ENCODE assay signal across 8 cellular contexts in genomic region chr17:50094753-50095616, GRCh38. TPM values are rescaled to one million over a fixed set of nuclear protein-coding genes. Genes with fewer than 3 reads are reported as not detected.
DNase-seq lines count a peak whose midpoint lies in the region; ATAC-seq and TF ChIP-seq lines count a peak whose summit lies in the region.

TSS of gene PDK2 (plus strand) at chr17:50095351. CDS start at chr17:50095436, 85 bp downstream.

- TF ChIP-seq CTCF in psoas muscle (IDR thresholded peaks at IDR 0.05) = no peak

- peak within 1 kb of the TSS; percentile 88 for H3K27ac Mint-ChIP-seq in T-helper 2 cell treated with Interferon-gamma antibody and Interleukin-4, amounts not matched to agents 5 μg/mL and 100 μg/mL, for 36 hours

- no peaks in the 10 kb centered on the region for H3K9me3 Mint-ChIP-seq in T-helper 2 cell treated with Interferon-gamma antibody and Interleukin-4, amounts not matched to agents 5 μg/mL and 100 μg/mL, for 36 hours

- H3K9me3 ChIP-seq in psoas muscle = no peaks in the 10 kb centered on the region

- H3K4me3 Mint-ChIP-seq in T-helper 2 cell treated with Interferon-gamma antibody and Interleukin-4, amounts not matched to agents 5 μg/mL and 100 μg/mL, for 36 hours = peak within 1 kb of the TSS; percentile 95

- 1% methylated on average over 63 to 68 of the region's 68 CpGs for WGBS in psoas muscle, 3 donors
- WGBS in urinary bladder = under 1% methylated on average over 68 of the region's 68 CpGs

- H3K27ac ChIP-seq in psoas muscle (peak within 1 kb of the TSS; percentile 88), urinary bladder (ENCODE audit: low read depth) (peak within 1 kb of the TSS; percentile 66)

- no peaks in the 10 kb centered on the region for H3K27me3 ChIP-seq in psoas muscle (ENCODE audit: insufficient read depth in 3 of 3, low read length in 2 of 3)

- intact Hi-C loops in left ventricle myocardium superior (cut with micrococcal nuclease) (no loop called here), psoas muscle (cut with DNase I) (loop anchor here (2.0 to 5.0 kb wide), 4 partner anchors 38 to 202 kb away; partner anchors contain the start of genes ITGA3 (in 1 of the 2) and SGCA (in 1 of the 2))

- H3K36me3 ChIP-seq in psoas muscle (ENCODE audit: insufficient read depth in 1 of 2, low read depth in 1 of 2) = peaks cover 0 to 25% of the 10 kb centered on the region in 2 donors
- no peaks in the 10 kb centered on the region for H3K36me3 ChIP-seq in urinary bladder (ENCODE audit: insufficient read depth)

- H3K4me1 ChIP-seq in psoas muscle (peaks cover 47% of the 10 kb centered on the region), urinary bladder (ENCODE audit: insufficient read depth) (no peaks in the 10 kb centered on the region)

- no peaks in the 10 kb centered on the region for H3K27me3 Mint-ChIP-seq in T-helper 2 cell treated with Interferon-gamma antibody and Interleukin-4, amounts not matched to agents 5 μg/mL and 100 μg/mL, for 36 hours (ENCODE audit: low read depth)

- H3K4me3 ChIP-seq in psoas muscle (peak within 1 kb of the TSS; percentile 95), urinary bladder (ENCODE audit: low read depth, low read length) (peak within 1 kb of the TSS; percentile 97)

- no peaks in the 10 kb centered on the region for H3K36me3 Mint-ChIP-seq in T-helper 2 cell treated with Interferon-gamma antibody and Interleukin-4, amounts not matched to agents 5 μg/mL and 100 μg/mL, for 36 hours (ENCODE audit: low read depth)

- DNase-seq in NCI-H187 (lab: John Stamatoyannopoulos, UW) = peak; percentile 56 to 78
- DNase-seq in T-helper 2 cell treated with Interferon-gamma antibody and Interleukin-4, amounts not matched to agents 5 μg/mL and 100 μg/mL, for 36 hours (ENCODE audit: low spot score) = peak; percentile 96
- peak; percentile 67 to 99 (median 95) for DNase-seq in anterior cingulate cortex (lab: John Stamatoyannopoulos, UW)
- DNase-seq in left ventricle myocardium superior = peak; percentile 98
- peak; percentile 97 to 98 for DNase-seq in psoas muscle

- ATAC-seq in GM18499 (IDR thresholded peaks at IDR 0.05; ENCODE audit: insufficient read depth, unreplicated experiment) (peak; percentile 71), HG02943 (IDR thresholded peaks at IDR 0.05; ENCODE audit: low read depth, unreplicated experiment) (peak; percentile 84), left ventricle myocardium superior (peak; percentile 92), psoas muscle (peak; percentile 89 to 94 (median 90))

- peaks cover 20% of the 10 kb centered on the region for H3K4me1 Mint-ChIP-seq in T-helper 2 cell treated with Interferon-gamma antibody and Interleukin-4, amounts not matched to agents 5 μg/mL and 100 μg/mL, for 36 hours (ENCODE audit: low read depth)

RNA-seq across cellular contexts. Expression of gene PDK2, which starts in this region (rescaled TPM):
- 277 TPM for total RNA-seq in left ventricle myocardium superior
- 100 to 1,000 TPM in 2 of 4 donors, 10 to 100 TPM in 2; 79.3 to 213 (median 110) TPM for total RNA-seq in psoas muscle
- 10 to 100 TPM; 50.3 to 99.4 (median 55.2) TPM for polyA plus RNA-seq in psoas muscle
- 15.9 TPM for total RNA-seq in urinary bladder
- polyA plus RNA-seq in urinary bladder = 55.0 TPM

Comparison
In these comparisons a context has a peak if more than half of its experiments do, and no peak if none do; other contexts are left out.
1. Peak in every context shown above with its lines: DNase-seq, ATAC-seq, H3K4me3 ChIP-seq and H3K27ac ChIP-seq.